Comparison of ENCODE assay signal across 15 cellular contexts in the genomic region with DNA sequence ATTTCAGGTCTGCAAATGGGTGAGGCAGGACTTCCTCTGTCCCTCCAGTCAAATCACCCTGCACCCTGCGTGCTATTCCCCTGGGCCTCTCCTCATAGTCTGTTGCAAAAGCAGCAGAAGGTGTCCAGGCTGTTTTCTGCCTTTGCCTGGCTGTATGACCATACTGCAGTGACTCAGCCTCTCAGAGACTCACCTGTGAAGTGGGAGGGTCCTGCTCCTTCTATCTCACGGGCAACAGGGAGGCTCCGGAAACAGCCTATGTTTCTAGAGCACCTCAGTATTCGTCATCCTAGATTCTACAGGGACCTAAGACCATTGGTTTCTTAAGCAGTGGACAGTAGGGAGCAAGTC.
DNase-seq lines count a peak whose midpoint lies in the region; ATAC-seq and TF ChIP-seq lines count a peak whose summit lies in the region.
"Had no signal": no experiment of that assay in that cellular context is flagged by ENCODE, and none has a peak within 500 bp of the region (broad histone marks: within the 10 kb centered on the region; RNA-seq: fewer than 3 reads in every experiment).

No MANE protein-coding gene starts in this region.

- no peak overlapping the region for H3K4me3 Mint-ChIP-seq in stimulated activated naive B cell treated with anti-CD40 and anti-IgM and Interleukin-4, amounts not matched to agents 10 μg/mL and 1 μg/mL and 100 μg/mL, for 72 hours
- H3K4me3 Mint-ChIP-seq: activated naive CD8-positive, alpha-beta T cell had no signal

- TF ChIP-seq CTCF in RWPE2 (IDR thresholded peaks at IDR 0.05; ENCODE audit: poor library complexity, severe bottlenecking) (no peak), heart left ventricle (IDR thresholded peaks at IDR 0.05) (no peak)

- 72 to 79% (median 74%) methylated on average over 4 of the region's 4 CpGs for WGBS in heart left ventricle, 4 donors

- DNase-seq in RWPE2 (ENCODE audit: low spot score) (no peak), heart left ventricle (no peak)
- peak; percentile 39 for DNase-seq in stimulated activated naive B cell treated with anti-CD40 and anti-IgM and Interleukin-4, amounts not matched to agents 10 μg/mL and 1 μg/mL and 100 μg/mL, for 72 hours
- DNase-seq: activated CD4-positive, alpha-beta T cell treated with anti-CD3 and anti-CD28 coated beads, Interleukin-2, amount 50 U/mL, for 1 hour; body of pancreas had no signal

- peak overlapping the region; percentile 91 for H3K27ac Mint-ChIP-seq in stimulated activated naive B cell treated with anti-CD40 and anti-IgM and Interleukin-4, amounts not matched to agents 10 μg/mL and 1 μg/mL and 100 μg/mL, for 72 hours
- H3K27ac Mint-ChIP-seq: activated naive CD8-positive, alpha-beta T cell had no signal

- ATAC-seq in GM18867 (IDR thresholded peaks at IDR 0.05; ENCODE audit: unreplicated experiment), result peak; percentile 32
- ATAC-seq in HG03354 (IDR thresholded peaks at IDR 0.05; ENCODE audit: poor library complexity, severe bottlenecking, unreplicated experiment), result peak; percentile 43
- peak; percentile 87 for ATAC-seq in RWPE2 (ENCODE audit: low read depth)
- ATAC-seq in stimulated activated naive B cell treated with anti-CD40 and anti-IgM and Interleukin-4, amounts not matched to agents 10 μg/mL and 1 μg/mL and 100 μg/mL, for 72 hours (replicated peaks), result peak; percentile 59 to 62
- ATAC-seq in GM21619 (IDR thresholded peaks at IDR 0.05; ENCODE audit: unreplicated experiment), result no peak
- ATAC-seq in heart left ventricle, result no peak
- no peak for ATAC-seq in GM21447 (IDR thresholded peaks at IDR 0.05; ENCODE audit: unreplicated experiment)
- ATAC-seq: body of pancreas, gastroesophageal sphincter had no signal

- H3K36me3 ChIP-seq in RWPE2 (ENCODE audit: low read depth), result no peaks in the 10 kb centered on the region
- H3K36me3 ChIP-seq in heart left ventricle, result no peaks in the 10 kb centered on the region
- H3K36me3 ChIP-seq: gastroesophageal sphincter, thyroid gland had no signal

- peaks cover 23 to 40% of the 10 kb centered on the region in 2 donors for H3K27me3 Mint-ChIP-seq in stimulated activated naive B cell treated with anti-CD40 and anti-IgM and Interleukin-4, amounts not matched to agents 10 μg/mL and 1 μg/mL and 100 μg/mL, for 72 hours
- H3K27me3 Mint-ChIP-seq: activated naive CD8-positive, alpha-beta T cell had no signal

- peaks cover 0 to 2% of the 10 kb centered on the region in 2 donors for H3K36me3 Mint-ChIP-seq in stimulated activated naive B cell treated with anti-CD40 and anti-IgM and Interleukin-4, amounts not matched to agents 10 μg/mL and 1 μg/mL and 100 μg/mL, for 72 hours
- H3K36me3 Mint-ChIP-seq: activated naive CD8-positive, alpha-beta T cell had no signal

- peaks cover 2% of the 10 kb centered on the region for H3K9me3 ChIP-seq in RWPE2 (ENCODE audit: severe bottlenecking)
- peaks cover 0 to 5% (median 0%) of the 10 kb centered on the region in 12 donors for H3K9me3 ChIP-seq in heart left ventricle
- H3K9me3 ChIP-seq: body of pancreas, gastroesophageal sphincter, thyroid gland had no signal

- H3K27ac ChIP-seq in RWPE2 (ENCODE audit: poor library complexity, severe bottlenecking), result no peak overlapping the region
- H3K27ac ChIP-seq in heart left ventricle, result no peak overlapping the region
- H3K27ac ChIP-seq: body of pancreas, epithelial cell of prostate, gastroesophageal sphincter, SK-N-MC, skin epidermis, thyroid gland had no signal

- no peaks in the 10 kb centered on the region for H3K27me3 ChIP-seq in RWPE2 (ENCODE audit: insufficient read depth, poor library complexity, severe bottlenecking)
- peaks cover 0 to 42% (median 6%) of the 10 kb centered on the region in 9 donors for H3K27me3 ChIP-seq in heart left ventricle
- H3K27me3 ChIP-seq: body of pancreas, thyroid gland had no signal

- no peaks in the 10 kb centered on the region for H3K4me1 ChIP-seq in RWPE2 (ENCODE audit: insufficient read depth, poor library complexity, severe bottlenecking)
- no peaks in the 10 kb centered on the region for H3K4me1 ChIP-seq in heart left ventricle
- H3K4me1 ChIP-seq: body of pancreas had no signal

- no peak for TF ChIP-seq POLR2A in heart left ventricle (IDR thresholded peaks at IDR 0.05)

- H3K9me3 Mint-ChIP-seq in stimulated activated naive B cell treated with anti-CD40 and anti-IgM and Interleukin-4, amounts not matched to agents 10 μg/mL and 1 μg/mL and 100 μg/mL, for 72 hours, result peaks cover 0 to 4% of the 10 kb centered on the region in 2 donors

- H3K4me3 ChIP-seq in RWPE2 (ENCODE audit: severe bottlenecking) (no peak overlapping the region), heart left ventricle (no peak overlapping the region)
- H3K4me3 ChIP-seq: body of pancreas, gastroesophageal sphincter, SK-N-MC, skin epidermis, thyroid gland had no signal

- peaks cover 18 to 23% of the 10 kb centered on the region in 2 donors for H3K4me1 Mint-ChIP-seq in stimulated activated naive B cell treated with anti-CD40 and anti-IgM and Interleukin-4, amounts not matched to agents 10 μg/mL and 1 μg/mL and 100 μg/mL, for 72 hours

- intact Hi-C loops in heart left ventricle (cut with DNase I), result loop anchor here in 1 of 10 donors (10.0 kb wide), 1 partner anchor 126 kb away; no protein-coding TSS in a partner anchor

Comparison
In these comparisons a context has a peak if more than half of its experiments do, and no peak if none do; other contexts are left out.
1. ATAC-seq: peak in GM18867 (single experiment), HG03354 (single experiment), RWPE2 (single experiment) and stimulated activated naive B cell treated with anti-CD40 and anti-IgM and Interleukin-4, amounts not matched to agents 10 μg/mL and 1 μg/mL and 100 μg/mL, for 72 hours (2 of 2); none in GM21619 (single experiment), heart left ventricle (0 of 4) and GM21447 (single experiment).